ENCODE assay signal across 8 cellular contexts in the genomic region with DNA sequence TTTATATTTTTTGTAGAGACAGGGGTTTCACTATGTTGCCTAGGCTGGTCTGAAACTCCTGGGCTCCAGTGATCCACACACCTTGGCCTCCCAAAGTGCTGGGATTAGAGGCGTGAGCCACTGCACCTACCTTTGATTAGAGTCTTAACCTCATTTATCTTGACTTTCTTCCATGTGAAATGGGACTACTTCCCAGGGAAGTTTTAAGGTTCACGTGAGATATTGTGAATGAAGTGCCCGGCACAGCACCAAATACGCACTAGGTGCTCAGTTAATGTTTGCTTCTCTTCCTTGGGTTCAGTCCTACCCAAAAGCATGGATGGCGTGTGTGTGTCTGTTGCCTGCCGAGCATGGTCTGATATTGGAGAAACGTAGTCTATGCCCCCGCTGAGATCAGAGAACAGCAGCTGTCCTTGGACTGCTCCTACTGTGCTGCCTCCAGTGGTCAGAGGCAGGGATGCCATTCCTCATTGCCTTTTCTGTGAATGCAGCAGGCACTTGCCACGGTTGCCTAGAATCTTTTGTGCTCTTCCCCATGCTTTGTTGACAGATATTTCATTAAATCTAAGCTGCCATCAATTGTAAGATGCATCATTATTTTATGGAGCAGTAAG. TPM values are rescaled to one million over a fixed set of nuclear protein-coding genes. Genes with fewer than 3 reads are reported as not detected.
DNase-seq lines count a peak whose midpoint lies in the region; ATAC-seq and TF ChIP-seq lines count a peak whose summit lies in the region.

No MANE protein-coding gene starts in this region.

- H4K20me1 ChIP-seq in OCI-LY1 (ENCODE audit: insufficient read depth, low read length): no peaks in the 10 kb centered on the region

- WGBS in neuronal stem cell (ENCODE audit: extremely low coverage in 2 of 2, insufficient read length in 2 of 2, insufficient replicate concordance in 1 of 2), 2 donors: no CpG with 5 or more reads among the region's 9 CpGs

- no peak overlapping the region for H2BK5ac ChIP-seq in neuronal stem cell (ENCODE audit: low read length)

- H2AK5ac ChIP-seq in neuronal stem cell (ENCODE audit: low read depth, low read length): no peak overlapping the region

- TF ChIP-seq CTCF in OCI-LY1 (IDR thresholded peaks at IDR 0.05; ENCODE audit: low read length) (peak; percentile 45; the same call in 1 of the 2 replicates), epithelial cell of esophagus (IDR thresholded peaks at IDR 0.05; ENCODE audit: insufficient read depth, low read depth, low read length, missing control alignments) (peak; percentile 88)

- no peaks in the 10 kb centered on the region for H3K9me2 ChIP-seq in OCI-LY1 (ENCODE audit: low read depth, low read length)

- no peak overlapping the region for H2BK12ac ChIP-seq in neuronal stem cell (ENCODE audit: low read length)

- H3K4ac ChIP-seq in neuronal stem cell (ENCODE audit: low read length): no peak overlapping the region

- H3K27ac ChIP-seq in OCI-LY1 (ENCODE audit: low read depth, low read length, poor library complexity, severe bottlenecking) (no peak overlapping the region), neuronal stem cell (replicated peaks; ENCODE audit: low read length) (no peak overlapping the region)

- H2AFZ ChIP-seq in OCI-LY1 (ENCODE audit: low read length) (no peak overlapping the region), neuronal stem cell (ENCODE audit: low read length) (no peak overlapping the region)

- H2BK15ac ChIP-seq in neuronal stem cell (ENCODE audit: low read length): no peak overlapping the region

- no peak overlapping the region for H4K8ac ChIP-seq in neuronal stem cell (ENCODE audit: low read depth, low read length)

- H3K14ac ChIP-seq in neuronal stem cell (ENCODE audit: low read length): peak overlapping the region; percentile 77

- H3K4me2 ChIP-seq in OCI-LY1 (ENCODE audit: low read length) (no peak overlapping the region), neuronal stem cell (ENCODE audit: insufficient read depth, low read length, poor library complexity, severe bottlenecking) (no peak overlapping the region)

- no peak overlapping the region for H3K23ac ChIP-seq in neuronal stem cell (ENCODE audit: low read depth, low read length, poor library complexity)

- no peaks in the 10 kb centered on the region for H3K79me1 ChIP-seq in neuronal stem cell (ENCODE audit: low read depth, low read length)

- H3K9me3 ChIP-seq in OCI-LY1 (ENCODE audit: low read length): no peaks in the 10 kb centered on the region
- no peaks in the 10 kb centered on the region for H3K9me3 ChIP-seq in neuronal stem cell (replicated peaks in 1 of 2; ENCODE audit: control insufficient read depth in 2 of 2, insufficient read depth in 1 of 2, low read depth in 1 of 2, low read length in 2 of 2)

- H3K4me3 ChIP-seq in OCI-LY1 (ENCODE audit: low read depth, low read length, poor library complexity, severe bottlenecking): no peak overlapping the region
- H3K4me3 ChIP-seq in epithelial cell of esophagus (ENCODE audit: low read length): no peak overlapping the region
- H3K4me3 ChIP-seq in neuronal stem cell (ENCODE audit: low read length in 2 of 2): no peak overlapping the region

- H4K91ac ChIP-seq in neuronal stem cell (ENCODE audit: low read depth, low read length, poor library complexity): no peak overlapping the region

- ATAC-seq in HG03103 (IDR thresholded peaks at IDR 0.05; ENCODE audit: low read depth, unreplicated experiment): peak; percentile 76
- ATAC-seq in HG03460 (IDR thresholded peaks at IDR 0.05; ENCODE audit: unreplicated experiment): no peak
- ATAC-seq in HG03097 (IDR thresholded peaks at IDR 0.05; ENCODE audit: low FRiP score, unreplicated experiment): no peak

- DNase-seq in ELF-1 (ENCODE audit: low read depth, low spot score) (peak; percentile 40), epithelial cell of esophagus (ENCODE audit: low read depth) (peak; percentile 54), neuronal stem cell (ENCODE audit: low spot score) (no peak), GDM1 (lab: John Stamatoyannopoulos, UW) (no peak)

- H2BK120ac ChIP-seq in neuronal stem cell (ENCODE audit: low read depth, low read length): no peak overlapping the region

- H3F3A ChIP-seq in OCI-LY1 (ENCODE audit: insufficient read depth, low read length): no peaks in the 10 kb centered on the region

- H3K36me3 ChIP-seq in OCI-LY1 (ENCODE audit: insufficient read depth, low read length) (no peaks in the 10 kb centered on the region), neuronal stem cell (replicated peaks in 1 of 2; ENCODE audit: control insufficient read depth in 2 of 2, insufficient read depth in 2 of 2, low read length in 2 of 2) (no peaks in the 10 kb centered on the region)

- H3K79me2 ChIP-seq in OCI-LY1 (ENCODE audit: insufficient read depth, low read length): no peaks in the 10 kb centered on the region

- H3K27me3 ChIP-seq in OCI-LY1 (ENCODE audit: insufficient read depth, low read length): peaks cover 3% of the 10 kb centered on the region; the same call in 1 of the 2 replicates
- H3K27me3 ChIP-seq in neuronal stem cell (ENCODE audit: control insufficient read depth in 3 of 3, insufficient read depth in 3 of 3, low read depth in 1 of 3, low read length in 3 of 3): peaks cover 0 to 6% (median 0%) of the 10 kb centered on the region in 3 experiments

- H3K9ac ChIP-seq in OCI-LY1 (ENCODE audit: low read length) (no peak overlapping the region), neuronal stem cell (ENCODE audit: low read depth, low read length, poor library complexity) (no peak overlapping the region)

- H3K18ac ChIP-seq in neuronal stem cell (ENCODE audit: low read length): peak overlapping the region; percentile 60

- H3K4me1 ChIP-seq in OCI-LY1 (ENCODE audit: insufficient read depth, low read length, severe bottlenecking) (no peaks in the 10 kb centered on the region), neuronal stem cell (ENCODE audit: control insufficient read depth in 2 of 2, insufficient read depth in 1 of 2, low read depth in 1 of 2, low read length in 2 of 2) (no peaks in the 10 kb centered on the region)

RNA-seq across cellular contexts. Expression of a gene that starts 12.3 kb away (rescaled TPM):
- polyA plus RNA-seq in neuronal stem cell (2013, experiment 1 of 2): 0.01 TPM
- 0.03 TPM for polyA plus RNA-seq in neuronal stem cell (2013, experiment 2 of 2)

Comparison
In these comparisons a context has a peak if more than half of its experiments do, and no peak if none do; other contexts are left out.
1. DNase-seq: peak in ELF-1 (single experiment) and epithelial cell of esophagus (single experiment); none in neuronal stem cell (single experiment) and GDM1 (single experiment).